7 cellular contexts compared by ENCODE assay signal in genomic region chr12:31733549-31734432, GRCh38. TPM values are rescaled to one million over a fixed set of nuclear protein-coding genes. Genes with fewer than 3 reads are reported as not detected.
DNase-seq lines count a peak whose midpoint lies in the region; FAIRE-seq and TF ChIP-seq lines count a peak whose summit lies in the region.
"Not testable (repeated sequence)": the region's sequence is repeated elsewhere in the genome, so short reads cannot be mapped to it uniquely, and the experiment has no call there.

No MANE protein-coding gene starts in this region.

- DNase-seq in GF-D8 (lab: John Stamatoyannopoulos, UW) (peak; percentile 27), NCI-H226 (peak; percentile 94), T1000 (lab: John Stamatoyannopoulos, UW) (peak; percentile 47), islet precursor cell (peak; percentile 67)
- DNase-seq in H1 (ENCODE audit: low read depth in 1 of 2, low spot score in 2 of 2): not testable (repeated sequence)

- peak overlapping the region in 1 of 2 experiments; percentile 52; a peak in 1 of 4 replicates for H3K4me2 ChIP-seq in H1 (ENCODE audit: insufficient read depth in 1 of 2, low read depth in 2 of 2, low read length in 2 of 2)

- peaks cover 4 to 15% (median 8%) of the 10 kb centered on the region in 4 experiments; a peak in 5 of 7 replicates for H3K4me1 ChIP-seq in H1 (replicated peaks in 1 of 4; ENCODE audit: control insufficient read depth in 3 of 4, insufficient read depth in 4 of 4, low read length in 3 of 4)

- not testable (repeated sequence) for H3K23ac ChIP-seq in H1 (ENCODE audit: insufficient read length)

- not testable (repeated sequence) for H3K14ac ChIP-seq in H1 (ENCODE audit: insufficient read length)

- H3K36me3 ChIP-seq in H1 (ENCODE audit: control insufficient read depth in 2 of 4, insufficient read depth in 4 of 4, low read length in 3 of 4): not testable (repeated sequence)

- 0 out of 2 replicates have a peak overlapping the region, but pooled peaks have one; percentile 1 for H3K18ac ChIP-seq in H1 (ENCODE audit: extremely low read depth, low read length)

- H3K36me3 Mint-ChIP-seq in activated naive CD4-positive, alpha-beta T cell treated with anti-CD3 and anti-CD28 coated beads, Interleukin-2, amount 50 U/mL, for 24 hours: peaks cover 13% of the 10 kb centered on the region

- not testable (repeated sequence) for H3K4ac ChIP-seq in H1 (replicated peaks; ENCODE audit: insufficient read length, low read depth, low read length)

- H2BK5ac ChIP-seq in H1 (ENCODE audit: low read depth, low read length): peak overlapping the region; percentile 26; the same call in 1 of the 2 replicates

- not testable (repeated sequence) for TF ChIP-seq RAD21 in H1 (IDR thresholded peaks at IDR 0.05 in 1 of 2, conservative IDR thresholded peaks at IDR 0.05 in 1 of 2; ENCODE audit: low read depth in 2 of 2, low read length in 2 of 2)

- not testable (repeated sequence) for TF ChIP-seq POLR2A in H1 (IDR thresholded peaks at IDR 0.05; ENCODE audit: control extremely low read depth in 1 of 2, low read depth in 2 of 2, low read length in 2 of 2)

- WGBS in H1 (ENCODE audit: extremely low coverage in 1 of 2, insufficient coverage in 1 of 2, insufficient read length in 1 of 2, insufficient replicate concordance in 2 of 2, low coverage in 1 of 2, low lambda C conversion rate in 2 of 2, missing lambda C conversion rate in 1 of 2), 2 experiments: 79% methylated on average over 15 of the region's 15 CpGs; no CpG with 5 or more reads in 1 of the 2 experiments

- not testable (repeated sequence) for H4K5ac ChIP-seq in H1 (ENCODE audit: insufficient read length, low read depth, low read length)

- TF ChIP-seq EP300 in H1 (IDR thresholded peaks at IDR 0.05; ENCODE audit: borderline replicate concordance in 1 of 2, low read depth in 2 of 2, low read length in 2 of 2): not testable (repeated sequence)

- H3K79me1 ChIP-seq in H1 (ENCODE audit: low read depth, low read length): not testable (repeated sequence)

- not testable (repeated sequence) for H3K27me3 ChIP-seq in H1 (replicated peaks in 1 of 4; ENCODE audit: control insufficient read depth in 3 of 4, extremely low read depth in 1 of 4, insufficient read depth in 3 of 4, low read length in 3 of 4)

- H3K27me3 Mint-ChIP-seq in activated naive CD4-positive, alpha-beta T cell treated with anti-CD3 and anti-CD28 coated beads, Interleukin-2, amount 50 U/mL, for 24 hours: not testable (repeated sequence)

- not testable (repeated sequence) for H3K9me3 Mint-ChIP-seq in activated naive CD4-positive, alpha-beta T cell treated with anti-CD3 and anti-CD28 coated beads, Interleukin-2, amount 50 U/mL, for 24 hours

- H2BK20ac ChIP-seq in H1 (ENCODE audit: low read length): 0 out of 2 replicates have a peak overlapping the region, but pooled peaks have one; percentile 48

- peak overlapping the region; percentile 65; the same call in 1 of the 2 replicates for H2AK5ac ChIP-seq in H1 (ENCODE audit: low read depth, low read length)

- POLR2A ChIA-PET in H1 (lab: Charles Lee; ENCODE audit: partially characterized antibody): interaction anchor here (0.8 to 1.8 kb wide), 4 partner anchors 9 to 60 kb away, joined by 3 to 4 read pairs (median 3); no protein-coding TSS in a partner anchor

- H3K4me3 ChIP-seq in H1 (ENCODE audit: extremely low read depth in 1 of 4, insufficient read depth in 2 of 4, low read depth in 3 of 4, low read length in 4 of 4); skin epidermis: not testable (repeated sequence)

- CTCF ChIA-PET in H1 (lab: Charles Lee; ENCODE audit: partially characterized antibody): interaction anchor here (0.6 to 1.8 kb wide), 2 partner anchors 52 to 230 kb away, joined by 3 to 4 read pairs; no protein-coding TSS in a partner anchor

- not testable (repeated sequence) for H4K8ac ChIP-seq in H1 (ENCODE audit: extremely low read depth, insufficient read depth, low read length)

- H3K27ac Mint-ChIP-seq in activated naive CD4-positive, alpha-beta T cell treated with anti-CD3 and anti-CD28 coated beads, Interleukin-2, amount 50 U/mL, for 24 hours: peak overlapping the region; percentile 93

- H3K23me2 ChIP-seq in H1 (ENCODE audit: low read depth, low read length): not testable (repeated sequence)

- not testable (repeated sequence) for H4K20me1 ChIP-seq in H1 (replicated peaks in 1 of 2; ENCODE audit: control insufficient read depth in 1 of 2, insufficient read depth in 2 of 2, low read length in 2 of 2)

- TF ChIP-seq CTCF in H1 (IDR thresholded peaks at IDR 0.05; ENCODE audit: control extremely low read depth in 1 of 3, insufficient read depth in 1 of 3, low read depth in 1 of 3, low read length in 3 of 3): not testable (repeated sequence)

- not testable (repeated sequence) for H4K91ac ChIP-seq in H1 (replicated peaks; ENCODE audit: insufficient read length, low read length)

- not testable (repeated sequence) for H3K9ac ChIP-seq in H1 (replicated peaks in 1 of 4; ENCODE audit: extremely low read depth in 1 of 4, low read depth in 3 of 4, low read length in 3 of 4)

- not testable (repeated sequence) for H3K27ac ChIP-seq in H1 (ENCODE audit: low read depth, low read length)
- H3K27ac ChIP-seq in skin epidermis: peak overlapping the region in 20 of 21 experiments; percentile 53 to 90 (median 82)

- H2BK15ac ChIP-seq in H1 (ENCODE audit: low read length): not testable (repeated sequence)

- H2BK120ac ChIP-seq in H1 (replicated peaks; ENCODE audit: low read depth, low read length): not testable (repeated sequence)

- not testable (repeated sequence) for H3K56ac ChIP-seq in H1 (replicated peaks; ENCODE audit: insufficient read length, low read depth, low read length)

- not testable (repeated sequence) for H3K9me3 ChIP-seq in H1 (ENCODE audit: insufficient read depth in 2 of 2, low read depth in 1 of 2, low read length in 1 of 2)

- H2AFZ ChIP-seq in H1 (ENCODE audit: low read length): not testable (repeated sequence)

- H3K4me3 Mint-ChIP-seq in activated naive CD4-positive, alpha-beta T cell treated with anti-CD3 and anti-CD28 coated beads, Interleukin-2, amount 50 U/mL, for 24 hours: not testable (repeated sequence)

- peaks cover 72% of the 10 kb centered on the region for H3K4me1 Mint-ChIP-seq in activated naive CD4-positive, alpha-beta T cell treated with anti-CD3 and anti-CD28 coated beads, Interleukin-2, amount 50 U/mL, for 24 hours

- not testable (repeated sequence) for H3K79me2 ChIP-seq in H1 (ENCODE audit: control insufficient read depth in 1 of 2, insufficient read depth in 2 of 2, low read length in 2 of 2)

- not testable (repeated sequence) for FAIRE-seq in H1 (lab: Jason Lieb, UNC)

- H2BK12ac ChIP-seq in H1 (ENCODE audit: low read depth, low read length): 0 out of 2 replicates have a peak overlapping the region, but pooled peaks have one; percentile 35

TF ChIP-seq in H1, 55 proteins besides CTCF, POLR2A, EP300 and RAD21:
- TF ChIP-seq MAFK (IDR thresholded peaks at IDR 0.05; ENCODE audit: low read depth, low read length) (0 out of 2 replicates have a peak, but pooled peaks have one; percentile 18), KDM1A (IDR thresholded peaks at IDR 0.05; ENCODE audit: borderline replicate concordance, low read length) (0 out of 2 replicates have a peak, but pooled peaks have one; percentile 43)

RNA-seq across cellular contexts. Expression of gene AMN1, which starts 5.0 kb away (rescaled TPM):
- 7.1 and 7.5 TPM in 2 replicates for total RNA-seq in H1 (2021; fragmentation: NEBNext Ultra II Directional; extraction: Animal tissue kit (Norgen Biotek cat#: 25700))
- polyA plus RNA-seq in H1 (2011; rRNA removed): 10.1 and 13.8 TPM in 2 replicates
- polyA plus RNA-seq in H1 (2011; cell fraction: cytosol; rRNA removed): 19.1 TPM
- polyA plus RNA-seq in H1 (2011; cell fraction: nucleus; rRNA removed): 3.0 TPM
- polyA plus RNA-seq in H1 (2012, experiment 1 of 2): 9.2 to 13.0 TPM (median 10.2 TPM) in 4 replicates
- 1.6 TPM for polyA plus RNA-seq in H1 (2012, experiment 2 of 2)
- 6.8 TPM for polyA plus RNA-seq in H1 (2013, experiment 1 of 2)
- polyA plus RNA-seq in H1 (2013, experiment 2 of 2): 7.9 TPM
- polyA minus RNA-seq in H1 (2011; rRNA and poly(A)+ RNA removed): 9.4 and 9.6 TPM in 2 replicates
- polyA minus RNA-seq in H1 (2011; cell fraction: cytosol; rRNA and poly(A)+ RNA removed): 5.7 TPM
- polyA minus RNA-seq in H1 (2011; cell fraction: nucleus; rRNA and poly(A)+ RNA removed): 6.2 TPM
